Comparison of ENCODE assay signal across 10 cellular contexts in genomic region chr1:171219751-171220385, GRCh38. TPM values are rescaled to one million over a fixed set of nuclear protein-coding genes. Genes with fewer than 3 reads are reported as not detected.
DNase-seq lines count a peak whose midpoint lies in the region; ATAC-seq lines count a peak whose summit lies in the region.
"Had no signal": no experiment of that assay in that cellular context is flagged by ENCODE, and none has a peak within 500 bp of the region (broad histone marks: within the 10 kb centered on the region; RNA-seq: fewer than 3 reads in every experiment).

No MANE protein-coding gene starts in this region.

- H3K27me3 ChIP-seq in SJSA1 (replicated peaks) = no peaks in the 10 kb centered on the region

- peak overlapping the region; percentile 99 for H3K27ac ChIP-seq in SJSA1

- H3K4me1 ChIP-seq in SJSA1 (replicated peaks) = peaks cover 33% of the 10 kb centered on the region

- ATAC-seq in HG02884 (IDR thresholded peaks at IDR 0.05; ENCODE audit: unreplicated experiment) (no peak), HG02981 (IDR thresholded peaks at IDR 0.05; ENCODE audit: unreplicated experiment) (no peak)
- ATAC-seq: activated CD8-positive, alpha-beta T cell treated with anti-CD3 and anti-CD28 coated beads, Interleukin-2, amount 10 ng/mL, durations not matched to agents 7 days and 5 days had no signal

- DNase-seq in AG20443 (ENCODE audit: low spot score) (peak; percentile 63), SJSA1 (ENCODE audit: low read depth in 1 of 2, low spot score in 2 of 2) (peak; percentile 87 to 94), fibroblast of gingiva (ENCODE audit: low read depth) (peak; percentile 85), non-pigmented ciliary epithelial cell (ENCODE audit: low read depth) (peak; percentile 83), NCI-H1105 (lab: John Stamatoyannopoulos, UW) (no peak)
- DNase-seq in activated CD4-positive, alpha-beta T cell treated with anti-CD3 and anti-CD28 coated beads, Interleukin-2, amount 50 U/mL, for 48 hours = no peak
- DNase-seq: activated CD8-positive, alpha-beta T cell treated with anti-CD3 and anti-CD28 coated beads, Interleukin-2, amount 10 ng/mL, durations not matched to agents 7 days and 5 days; small intestine had no signal

- no peaks in the 10 kb centered on the region; the same call in 1 of the 2 replicates for H3K9me3 ChIP-seq in SJSA1 (replicated peaks)

- peak overlapping the region; percentile 15 for H3K4me3 ChIP-seq in SJSA1

- no peaks in the 10 kb centered on the region for H3K36me3 ChIP-seq in SJSA1

RNA-seq across cellular contexts. Expression of gene FMO1, which starts 28.4 kb away (rescaled TPM):
- not detected in 2 replicates for total RNA-seq in SJSA1 (2014; rRNA removed; shearing (Covaris generic))
- total RNA-seq: activated CD8-positive, alpha-beta T cell treated with anti-CD3 and anti-CD28 coated beads, Interleukin-2, amount 10 ng/mL, durations not matched to agents 7 days and 5 days had no signal

RNA-seq across cellular contexts. Expression of gene FMO2, which starts 34.8 kb away (rescaled TPM):
- not detected in 2 replicates for total RNA-seq in SJSA1 (2014; rRNA removed; shearing (Covaris generic))
- total RNA-seq: activated CD8-positive, alpha-beta T cell treated with anti-CD3 and anti-CD28 coated beads, Interleukin-2, amount 10 ng/mL, durations not matched to agents 7 days and 5 days had no signal

Comparison
In these comparisons a context has a peak if more than half of its experiments do, and no peak if none do; other contexts are left out.
1. DNase-seq: peak in AG20443 (single experiment), SJSA1 (2 of 2), fibroblast of gingiva (single experiment) and non-pigmented ciliary epithelial cell (single experiment); none in activated CD4-positive, alpha-beta T cell treated with anti-CD3 and anti-CD28 coated beads, Interleukin-2, amount 50 U/mL, for 48 hours (0 of 2) and NCI-H1105 (single experiment).